ENCODE assay signal across 8 cellular contexts in the genomic region with DNA sequence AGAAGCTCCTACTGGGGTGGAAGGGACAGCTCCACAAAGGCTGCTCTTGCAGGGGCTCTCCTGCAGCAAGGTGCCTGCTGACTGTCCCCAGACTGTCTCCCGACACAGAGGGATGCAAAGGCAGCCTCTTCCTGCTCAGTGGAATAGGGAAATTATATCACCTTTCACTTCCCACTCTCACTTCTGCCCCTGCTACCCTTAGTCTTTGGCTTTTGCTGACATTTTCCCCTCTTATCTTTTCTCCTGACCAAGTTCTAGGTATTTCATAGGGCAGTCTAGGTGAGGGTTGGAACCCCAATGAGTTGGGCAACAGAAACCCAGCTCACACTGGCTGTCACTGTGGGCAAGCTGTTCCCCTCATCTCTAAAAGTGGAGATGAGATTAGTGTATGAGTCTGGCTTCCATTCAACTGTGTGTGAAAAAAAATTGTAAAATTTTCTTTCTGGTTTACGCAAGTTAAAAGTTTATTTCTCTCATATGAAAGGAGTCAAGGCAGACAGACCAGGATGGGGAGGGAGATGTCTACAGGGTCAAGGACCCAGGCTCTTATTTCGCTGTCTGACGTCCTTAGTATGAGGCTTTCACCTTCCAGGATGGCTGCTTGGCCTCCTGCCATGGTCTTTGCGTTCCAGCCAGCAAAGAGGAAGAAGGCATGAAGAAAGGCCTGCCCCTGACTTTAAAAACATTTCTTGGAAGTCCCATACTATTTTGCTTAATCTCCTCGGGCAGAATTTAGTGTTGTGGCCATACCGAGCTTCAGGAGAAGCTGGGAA. TPM values are rescaled to one million over a fixed set of nuclear protein-coding genes. Genes with fewer than 3 reads are reported as not detected.
DNase-seq lines count a peak whose midpoint lies in the region; ATAC-seq and TF ChIP-seq lines count a peak whose summit lies in the region.

No MANE protein-coding gene starts in this region.

- H3K36me3 ChIP-seq in left ventricle myocardium inferior, result peaks cover 18% of the 10 kb centered on the region

- peaks cover 16% of the 10 kb centered on the region for H3K36me3 Mint-ChIP-seq in WTC11

- no peak for TF ChIP-seq CTCF in WTC11 (IDR thresholded peaks at IDR 0.05)
- no peak for TF ChIP-seq CTCF in left ventricle myocardium inferior (IDR thresholded peaks at IDR 0.05; ENCODE audit: borderline replicate concordance)

- H3K9me3 ChIP-seq in left ventricle myocardium inferior (replicated peaks), result no peaks in the 10 kb centered on the region

- DNase-seq in H4 (ENCODE audit: low spot score) (peak; percentile 75), WTC11 (ENCODE audit: low spot score) (no peak), left ventricle myocardium inferior (peak; percentile 77), smooth muscle cell of the brain vasculature (ENCODE audit: low read depth, low spot score) (peak; percentile 71), cortex of kidney (lab: John Stamatoyannopoulos, UW) (no peak), T-helper 2 cell (no peak)

- ATAC-seq in WTC11 (no peak), HG03432 (IDR thresholded peaks at IDR 0.05; ENCODE audit: unreplicated experiment) (no peak), HG03280 (IDR thresholded peaks at IDR 0.05; ENCODE audit: unreplicated experiment) (no peak)

- peak overlapping the region; percentile 2 for H3K27ac ChIP-seq in left ventricle myocardium inferior (replicated peaks)

- CTCF ChIA-PET in WTC11 (lab: Charles Lee), result interaction anchor here (0.7 to 2.3 kb wide), 5 partner anchors 9 to 631 kb away, joined by 3 to 9 read pairs (median 4); no protein-coding TSS in a partner anchor

- peaks cover 5% of the 10 kb centered on the region for H3K27me3 Mint-ChIP-seq in WTC11 (ENCODE audit: low read depth)

- no peak overlapping the region for H3K4me3 Mint-ChIP-seq in WTC11

- intact Hi-C loops in left ventricle myocardium inferior (cut with micrococcal nuclease), result no loop called here

- H3K4me3 ChIP-seq in left ventricle myocardium inferior, result no peak overlapping the region

- peaks cover 24% of the 10 kb centered on the region for H3K4me1 ChIP-seq in left ventricle myocardium inferior

- H3K27me3 ChIP-seq in left ventricle myocardium inferior (ENCODE audit: low read depth), result no peaks in the 10 kb centered on the region

- POLR2A ChIA-PET in WTC11 (lab: Charles Lee), result no interaction called here

- peak overlapping the region; percentile 83; the same call in 1 of the 2 replicates for H3K27ac Mint-ChIP-seq in WTC11

- peaks cover 6% of the 10 kb centered on the region; the same call in 1 of the 2 replicates for H3K4me1 Mint-ChIP-seq in WTC11

- no peaks in the 10 kb centered on the region for H3K9me3 Mint-ChIP-seq in WTC11

TF ChIP-seq in WTC11, 78 proteins besides CTCF, POLR2A, EP300 and RAD21:
- TF ChIP-seq EMX1 (CRISPR knock-in tag; IDR thresholded peaks at IDR 0.05) (0 out of 2 replicates have a peak, but pooled peaks have one; percentile 34), IRF2 (CRISPR knock-in tag; IDR thresholded peaks at IDR 0.05; ENCODE audit: borderline replicate concordance, low read depth) (no peak)
- TF ChIP-seq, protein P1, sequence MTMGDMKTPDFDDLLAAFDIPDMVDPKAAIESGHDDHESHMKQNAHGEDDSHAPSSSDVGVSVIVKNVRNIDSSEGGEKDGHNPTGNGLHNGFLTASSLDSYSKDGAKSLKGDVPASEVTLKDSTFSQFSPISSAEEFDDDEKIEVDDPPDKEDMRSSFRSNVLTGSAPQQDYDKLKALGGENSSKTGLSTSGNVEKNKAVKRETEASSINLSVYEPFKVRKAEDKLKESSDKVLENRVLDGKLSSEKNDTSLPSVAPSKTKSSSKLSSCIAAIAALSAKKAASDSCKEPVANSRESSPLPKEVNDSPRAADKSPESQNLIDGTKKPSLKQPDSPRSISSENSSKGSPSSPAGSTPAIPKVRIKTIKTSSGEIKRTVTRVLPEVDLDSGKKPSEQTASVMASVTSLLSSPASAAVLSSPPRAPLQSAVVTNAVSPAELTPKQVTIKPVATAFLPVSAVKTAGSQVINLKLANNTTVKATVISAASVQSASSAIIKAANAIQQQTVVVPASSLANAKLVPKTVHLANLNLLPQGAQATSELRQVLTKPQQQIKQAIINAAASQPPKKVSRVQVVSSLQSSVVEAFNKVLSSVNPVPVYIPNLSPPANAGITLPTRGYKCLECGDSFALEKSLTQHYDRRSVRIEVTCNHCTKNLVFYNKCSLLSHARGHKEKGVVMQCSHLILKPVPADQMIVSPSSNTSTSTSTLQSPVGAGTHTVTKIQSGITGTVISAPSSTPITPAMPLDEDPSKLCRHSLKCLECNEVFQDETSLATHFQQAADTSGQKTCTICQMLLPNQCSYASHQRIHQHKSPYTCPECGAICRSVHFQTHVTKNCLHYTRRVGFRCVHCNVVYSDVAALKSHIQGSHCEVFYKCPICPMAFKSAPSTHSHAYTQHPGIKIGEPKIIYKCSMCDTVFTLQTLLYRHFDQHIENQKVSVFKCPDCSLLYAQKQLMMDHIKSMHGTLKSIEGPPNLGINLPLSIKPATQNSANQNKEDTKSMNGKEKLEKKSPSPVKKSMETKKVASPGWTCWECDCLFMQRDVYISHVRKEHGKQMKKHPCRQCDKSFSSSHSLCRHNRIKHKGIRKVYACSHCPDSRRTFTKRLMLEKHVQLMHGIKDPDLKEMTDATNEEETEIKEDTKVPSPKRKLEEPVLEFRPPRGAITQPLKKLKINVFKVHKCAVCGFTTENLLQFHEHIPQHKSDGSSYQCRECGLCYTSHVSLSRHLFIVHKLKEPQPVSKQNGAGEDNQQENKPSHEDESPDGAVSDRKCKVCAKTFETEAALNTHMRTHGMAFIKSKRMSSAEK (CRISPR knock-in tag; IDR thresholded peaks at IDR 0.05; ENCODE audit: borderline replicate concordance), result no peak
- TF ChIP-seq, protein P2, sequence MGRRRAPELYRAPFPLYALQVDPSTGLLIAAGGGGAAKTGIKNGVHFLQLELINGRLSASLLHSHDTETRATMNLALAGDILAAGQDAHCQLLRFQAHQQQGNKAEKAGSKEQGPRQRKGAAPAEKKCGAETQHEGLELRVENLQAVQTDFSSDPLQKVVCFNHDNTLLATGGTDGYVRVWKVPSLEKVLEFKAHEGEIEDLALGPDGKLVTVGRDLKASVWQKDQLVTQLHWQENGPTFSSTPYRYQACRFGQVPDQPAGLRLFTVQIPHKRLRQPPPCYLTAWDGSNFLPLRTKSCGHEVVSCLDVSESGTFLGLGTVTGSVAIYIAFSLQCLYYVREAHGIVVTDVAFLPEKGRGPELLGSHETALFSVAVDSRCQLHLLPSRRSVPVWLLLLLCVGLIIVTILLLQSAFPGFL (CRISPR knock-in tag; IDR thresholded peaks at IDR 0.05; ENCODE audit: borderline replicate concordance), result no peak

RNA-seq across cellular contexts. Expression of gene MOCOS, which starts 7.5 kb away (rescaled TPM):
- total RNA-seq in H4 (2014; rRNA removed; shearing (Covaris generic)), result 18.7 and 19.0 TPM in 2 replicates
- total RNA-seq in WTC11 (2021), result 4.2 to 5.3 TPM (median 4.8 TPM) in 3 replicates
- total RNA-seq in left ventricle myocardium inferior, result 0.33 TPM

RNA-seq across cellular contexts. Expression of gene ELP2, which starts 50.0 kb away (rescaled TPM):
- total RNA-seq in H4 (2014; rRNA removed; shearing (Covaris generic)), result 41.3 and 62.3 TPM in 2 replicates
- total RNA-seq in WTC11 (2021), result 136 to 144 TPM (median 141 TPM) in 3 replicates
- total RNA-seq in left ventricle myocardium inferior, result 49.7 TPM

RNA-seq across cellular contexts. Expression of gene SLC39A6, which starts 50.6 kb away (rescaled TPM):
- 79.4 and 82.4 TPM in 2 replicates for total RNA-seq in H4 (2014; rRNA removed; shearing (Covaris generic))
- 29.2 to 33.7 TPM (median 32.7 TPM) in 3 replicates for total RNA-seq in WTC11 (2021)
- 11.9 TPM for total RNA-seq in left ventricle myocardium inferior

Comparison
In these comparisons a context has a peak if more than half of its experiments do, and no peak if none do; other contexts are left out.
1. DNase-seq: peak in H4 (single experiment), left ventricle myocardium inferior (single experiment) and smooth muscle cell of the brain vasculature (single experiment); none in WTC11 (single experiment), cortex of kidney (single experiment) and T-helper 2 cell (0 of 5).